Comparison of ENCODE assay signal across 26 cellular contexts in the genomic region with DNA sequence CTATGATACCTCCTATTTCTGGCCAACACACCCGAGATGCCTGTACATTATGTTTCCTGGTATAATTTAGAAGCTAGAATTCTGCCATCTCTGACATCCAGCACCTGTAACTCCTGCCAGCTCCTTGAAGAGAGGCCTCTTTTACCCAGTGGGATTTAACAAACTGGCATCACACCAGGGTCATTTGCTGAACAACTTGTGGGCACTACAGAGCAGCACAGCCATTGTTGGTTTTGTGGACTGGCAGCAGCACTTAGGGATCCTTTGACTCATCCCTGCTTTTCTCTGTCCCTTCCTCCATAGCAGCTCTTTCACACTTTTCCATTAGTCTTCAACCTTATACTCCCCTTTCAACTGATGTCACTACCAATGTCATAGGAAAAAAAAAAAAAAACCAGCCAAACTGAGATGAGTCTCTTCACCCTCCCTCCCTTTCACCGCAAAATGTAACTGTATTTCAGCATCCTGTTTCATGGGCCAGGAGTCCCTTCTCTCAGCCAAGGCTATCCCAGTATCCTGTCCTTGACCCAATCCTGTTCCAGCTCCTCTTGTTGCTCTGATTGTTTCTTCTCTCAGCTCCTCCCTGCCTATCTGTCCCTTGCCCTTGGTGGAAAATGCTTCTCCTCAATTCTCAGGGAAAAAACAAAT.
DNase-seq lines count a peak whose midpoint lies in the region; ATAC-seq and TF ChIP-seq lines count a peak whose summit lies in the region.
"Had no signal": no experiment of that assay in that cellular context is flagged by ENCODE, and none has a peak within 500 bp of the region (broad histone marks: within the 10 kb centered on the region; RNA-seq: fewer than 3 reads in every experiment).

No MANE protein-coding gene starts in this region.

- H3K27ac ChIP-seq in coronary artery (peak overlapping the region in 1 of 2 donors; percentile 69), osteoblast (ENCODE audit: low read depth, low read length) (no peak overlapping the region), suprapubic skin (peak overlapping the region; percentile 37)
- H3K27ac ChIP-seq: brain microvascular endothelial cell, colonic mucosa, esophagus squamous epithelium, HL-60 had no signal

- 68% methylated on average over 2 of the region's 2 CpGs for WGBS in suprapubic skin

- TF ChIP-seq CTCF in coronary artery (IDR thresholded peaks at IDR 0.05) = no peak
- no peak for TF ChIP-seq CTCF in osteoblast (IDR thresholded peaks at IDR 0.05; ENCODE audit: extremely low read depth, low read depth, low read length)
- no peak for TF ChIP-seq CTCF in suprapubic skin (IDR thresholded peaks at IDR 0.05)

- H3K4me1 ChIP-seq in osteoblast (ENCODE audit: insufficient read depth, low read length) = peaks cover 32% of the 10 kb centered on the region
- H3K4me1 ChIP-seq in suprapubic skin = peaks cover 86% of the 10 kb centered on the region
- H3K4me1 ChIP-seq: colonic mucosa had no signal

- no peak overlapping the region for H3K4me3 ChIP-seq in coronary artery
- no peak overlapping the region for H3K4me3 ChIP-seq in osteoblast (ENCODE audit: insufficient read depth, low read length)
- no peak overlapping the region for H3K4me3 ChIP-seq in suprapubic skin
- H3K4me3 ChIP-seq: colonic mucosa, esophagus squamous epithelium, smooth muscle cell, vagina had no signal

- H4K20me1 ChIP-seq in osteoblast (ENCODE audit: insufficient read depth, low read length) = no peaks in the 10 kb centered on the region

- H3K79me2 ChIP-seq in osteoblast (ENCODE audit: insufficient read depth, low read length) = no peaks in the 10 kb centered on the region

- no peak overlapping the region for H3K4me2 ChIP-seq in osteoblast (ENCODE audit: insufficient read depth, low read length)
- H3K4me2 ChIP-seq: smooth muscle cell had no signal

- H3K27me3 ChIP-seq in osteoblast (ENCODE audit: insufficient read depth, low read length) (peaks cover 4% of the 10 kb centered on the region), suprapubic skin (no peaks in the 10 kb centered on the region)
- H3K27me3 ChIP-seq: brain microvascular endothelial cell, colonic mucosa, esophagus squamous epithelium, vagina had no signal

- H3K9me3 ChIP-seq in osteoblast (ENCODE audit: low read depth, low read length) (no peaks in the 10 kb centered on the region), suprapubic skin (no peaks in the 10 kb centered on the region)
- H3K9me3 ChIP-seq: colonic mucosa, esophagus squamous epithelium, vagina had no signal

- no peak for TF ChIP-seq POLR2A in suprapubic skin (IDR thresholded peaks at IDR 0.05)

- ATAC-seq in GM21619 (IDR thresholded peaks at IDR 0.05; ENCODE audit: unreplicated experiment) = no peak
- ATAC-seq in HG03280 (IDR thresholded peaks at IDR 0.05; ENCODE audit: unreplicated experiment) = no peak
- ATAC-seq: left colon had no signal

- peak; percentile 57 for DNase-seq in M059J (ENCODE audit: low read depth)
- DNase-seq in coronary artery (ENCODE audit: low spot score) = peak; percentile 69
- peak; percentile 81 for DNase-seq in osteoblast (ENCODE audit: insufficient read length, low spot score, missing footprints)
- no peak for DNase-seq in suprapubic skin (ENCODE audit: low spot score in 2 of 2)
- DNase-seq in NCI-H146 treated with DMSO at 0.1 percent for 48 hours (lab: John Stamatoyannopoulos, UW; ENCODE audit: unreplicated experiment) = no peak
- DNase-seq: activated CD4-positive, alpha-beta memory T cell treated with anti-CD3 and anti-CD28 coated beads, Interleukin-2, amount 10 ng/mL, durations not matched to agents 7 days and 5 days; activated CD4-positive, CD25-positive, alpha-beta regulatory T cell; activated effector memory CD4-positive, alpha-beta T cell treated with anti-CD3 and anti-CD28 coated beads, Interleukin-2, amount 50 U/mL, for 16 hours; activated naive CD8-positive, alpha-beta T cell treated with anti-CD3 and anti-CD28 coated beads, Interleukin-2, amount 50 U/mL, for 24 hours; brain microvascular endothelial cell; CD4-positive, CD25-positive, alpha-beta regulatory T cell; colonic mucosa; endodermal cell; esophagus squamous epithelium; H7; left colon; NCI-H1436 treated with DMSO at 0.1 percent for 48 hours; NCI-H526 treated with DMSO at 0.1 percent for 48 hours; nephron progenitor cell; stimulated activated CD4-positive, alpha-beta T cell treated with anti-CD3 and anti-CD28 coated beads, Interleukin-4, amount 100 ng/mL, for 1 hour; T1000 had no signal

- TF ChIP-seq EP300 in suprapubic skin (IDR thresholded peaks at IDR 0.05) = no peak

- no peak overlapping the region for H2AFZ ChIP-seq in osteoblast (ENCODE audit: low read length)

- H3K36me3 ChIP-seq in osteoblast (ENCODE audit: insufficient read depth, low read length) (no peaks in the 10 kb centered on the region), suprapubic skin (no peaks in the 10 kb centered on the region)
- H3K36me3 ChIP-seq: brain microvascular endothelial cell, colonic mucosa, esophagus squamous epithelium, vagina had no signal

Comparison
In these comparisons a context has a peak if more than half of its experiments do, and no peak if none do; other contexts are left out.
1. DNase-seq: peak in M059J (single experiment), coronary artery (single experiment) and osteoblast (single experiment); none in suprapubic skin (0 of 2) and NCI-H146 treated with DMSO at 0.1 percent for 48 hours (single experiment).